1 cellular context compared by ENCODE assay signal in the genomic region with DNA sequence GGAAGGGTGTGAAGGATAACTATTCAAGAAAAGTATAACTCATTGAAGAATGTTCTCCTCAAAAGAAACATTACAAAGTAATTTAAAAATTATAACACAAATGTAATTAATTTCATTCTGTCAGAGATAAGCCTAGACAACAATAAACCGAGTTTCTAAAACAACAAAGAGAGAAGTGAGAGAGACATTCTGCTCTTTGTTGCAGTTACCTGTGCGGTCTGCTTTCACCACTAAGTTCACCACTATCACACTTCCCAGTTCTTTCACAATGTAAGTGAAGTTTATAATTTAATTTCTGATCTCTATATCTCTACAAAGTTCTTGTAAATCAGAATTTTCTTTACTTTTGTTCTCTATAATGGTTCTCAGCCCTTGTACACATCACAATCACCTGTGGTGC.
TF ChIP-seq lines count a peak whose summit lies in the region.

No MANE protein-coding gene starts in this region.

TF ChIP-seq in K562, 482 proteins besides CTCF, POLR2A, EP300 and RAD21 (continued from another document):
- TF ChIP-seq, protein P1, sequence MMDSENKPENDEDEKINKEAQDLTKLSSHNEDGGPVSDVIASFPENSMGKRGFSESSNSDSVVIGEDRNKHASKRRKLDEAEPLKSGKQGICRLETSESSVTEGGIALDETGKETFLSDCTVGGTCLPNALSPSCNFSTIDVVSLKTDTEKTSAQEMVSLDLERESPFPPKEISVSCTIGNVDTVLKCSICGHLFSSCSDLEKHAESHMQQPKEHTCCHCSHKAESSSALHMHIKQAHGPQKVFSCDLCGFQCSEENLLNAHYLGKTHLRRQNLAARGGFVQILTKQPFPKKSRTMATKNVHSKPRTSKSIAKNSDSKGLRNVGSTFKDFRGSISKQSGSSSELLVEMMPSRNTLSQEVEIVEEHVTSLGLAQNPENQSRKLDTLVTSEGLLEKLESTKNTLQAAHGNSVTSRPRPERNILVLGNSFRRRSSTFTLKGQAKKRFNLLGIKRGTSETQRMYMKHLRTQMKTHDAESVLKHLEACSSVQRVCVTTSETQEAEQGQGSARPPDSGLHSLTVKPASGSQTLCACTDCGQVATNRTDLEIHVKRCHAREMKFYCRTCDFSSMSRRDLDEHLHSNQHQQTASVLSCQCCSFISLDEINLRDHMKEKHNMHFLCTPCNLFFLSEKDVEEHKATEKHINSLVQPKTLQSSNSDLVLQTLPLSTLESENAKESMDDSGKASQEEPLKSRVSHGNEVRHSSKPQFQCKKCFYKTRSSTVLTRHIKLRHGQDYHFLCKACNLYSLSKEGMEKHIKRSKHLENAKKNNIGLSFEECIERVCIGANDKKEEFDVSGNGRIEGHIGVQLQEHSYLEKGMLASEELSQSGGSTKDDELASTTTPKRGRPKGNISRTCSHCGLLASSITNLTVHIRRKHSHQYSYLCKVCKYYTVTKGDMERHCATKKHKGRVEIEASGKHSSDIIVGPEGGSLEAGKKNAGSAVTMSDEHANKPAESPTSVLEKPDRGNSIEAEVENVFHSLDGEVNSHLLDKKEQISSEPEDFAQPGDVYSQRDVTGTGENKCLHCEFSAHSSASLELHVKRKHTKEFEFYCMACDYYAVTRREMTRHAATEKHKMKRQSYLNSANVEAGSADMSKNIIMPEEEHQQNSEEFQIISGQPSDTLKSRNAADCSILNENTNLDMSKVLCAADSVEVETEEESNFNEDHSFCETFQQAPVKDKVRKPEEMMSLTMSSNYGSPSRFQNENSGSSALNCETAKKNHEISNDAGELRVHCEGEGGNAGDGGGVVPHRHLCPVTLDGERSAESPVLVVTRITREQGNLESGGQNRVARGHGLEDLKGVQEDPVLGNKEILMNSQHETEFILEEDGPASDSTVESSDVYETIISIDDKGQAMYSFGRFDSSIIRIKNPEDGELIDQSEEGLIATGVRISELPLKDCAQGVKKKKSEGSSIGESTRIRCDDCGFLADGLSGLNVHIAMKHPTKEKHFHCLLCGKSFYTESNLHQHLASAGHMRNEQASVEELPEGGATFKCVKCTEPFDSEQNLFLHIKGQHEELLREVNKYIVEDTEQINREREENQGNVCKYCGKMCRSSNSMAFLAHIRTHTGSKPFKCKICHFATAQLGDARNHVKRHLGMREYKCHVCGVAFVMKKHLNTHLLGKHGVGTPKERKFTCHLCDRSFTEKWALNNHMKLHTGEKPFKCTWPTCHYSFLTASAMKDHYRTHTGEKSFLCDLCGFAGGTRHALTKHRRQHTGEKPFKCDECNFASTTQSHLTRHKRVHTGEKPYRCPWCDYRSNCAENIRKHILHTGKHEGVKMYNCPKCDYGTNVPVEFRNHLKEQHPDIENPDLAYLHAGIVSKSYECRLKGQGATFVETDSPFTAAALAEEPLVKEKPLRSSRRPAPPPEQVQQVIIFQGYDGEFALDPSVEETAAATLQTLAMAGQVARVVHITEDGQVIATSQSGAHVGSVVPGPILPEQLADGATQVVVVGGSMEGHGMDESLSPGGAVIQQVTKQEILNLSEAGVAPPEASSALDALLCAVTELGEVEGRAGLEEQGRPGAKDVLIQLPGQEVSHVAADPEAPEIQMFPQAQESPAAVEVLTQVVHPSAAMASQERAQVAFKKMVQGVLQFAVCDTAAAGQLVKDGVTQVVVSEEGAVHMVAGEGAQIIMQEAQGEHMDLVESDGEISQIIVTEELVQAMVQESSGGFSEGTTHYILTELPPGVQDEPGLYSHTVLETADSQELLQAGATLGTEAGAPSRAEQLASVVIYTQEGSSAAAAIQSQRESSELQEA (IDR thresholded peaks at IDR 0.05; ENCODE audit: low read depth): no peak
- TF ChIP-seq, protein P2, sequence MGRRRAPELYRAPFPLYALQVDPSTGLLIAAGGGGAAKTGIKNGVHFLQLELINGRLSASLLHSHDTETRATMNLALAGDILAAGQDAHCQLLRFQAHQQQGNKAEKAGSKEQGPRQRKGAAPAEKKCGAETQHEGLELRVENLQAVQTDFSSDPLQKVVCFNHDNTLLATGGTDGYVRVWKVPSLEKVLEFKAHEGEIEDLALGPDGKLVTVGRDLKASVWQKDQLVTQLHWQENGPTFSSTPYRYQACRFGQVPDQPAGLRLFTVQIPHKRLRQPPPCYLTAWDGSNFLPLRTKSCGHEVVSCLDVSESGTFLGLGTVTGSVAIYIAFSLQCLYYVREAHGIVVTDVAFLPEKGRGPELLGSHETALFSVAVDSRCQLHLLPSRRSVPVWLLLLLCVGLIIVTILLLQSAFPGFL (CRISPR knock-in tag; IDR thresholded peaks at IDR 0.05): no peak
- TF ChIP-seq SAFB (IDR thresholded peaks at IDR 0.05; ENCODE audit: borderline replicate concordance, low read depth, low read length) (no peak), BRD9 (IDR thresholded peaks at IDR 0.05; ENCODE audit: low read depth, partially characterized antibody) (no peak)
- TF ChIP-seq, protein P3, sequence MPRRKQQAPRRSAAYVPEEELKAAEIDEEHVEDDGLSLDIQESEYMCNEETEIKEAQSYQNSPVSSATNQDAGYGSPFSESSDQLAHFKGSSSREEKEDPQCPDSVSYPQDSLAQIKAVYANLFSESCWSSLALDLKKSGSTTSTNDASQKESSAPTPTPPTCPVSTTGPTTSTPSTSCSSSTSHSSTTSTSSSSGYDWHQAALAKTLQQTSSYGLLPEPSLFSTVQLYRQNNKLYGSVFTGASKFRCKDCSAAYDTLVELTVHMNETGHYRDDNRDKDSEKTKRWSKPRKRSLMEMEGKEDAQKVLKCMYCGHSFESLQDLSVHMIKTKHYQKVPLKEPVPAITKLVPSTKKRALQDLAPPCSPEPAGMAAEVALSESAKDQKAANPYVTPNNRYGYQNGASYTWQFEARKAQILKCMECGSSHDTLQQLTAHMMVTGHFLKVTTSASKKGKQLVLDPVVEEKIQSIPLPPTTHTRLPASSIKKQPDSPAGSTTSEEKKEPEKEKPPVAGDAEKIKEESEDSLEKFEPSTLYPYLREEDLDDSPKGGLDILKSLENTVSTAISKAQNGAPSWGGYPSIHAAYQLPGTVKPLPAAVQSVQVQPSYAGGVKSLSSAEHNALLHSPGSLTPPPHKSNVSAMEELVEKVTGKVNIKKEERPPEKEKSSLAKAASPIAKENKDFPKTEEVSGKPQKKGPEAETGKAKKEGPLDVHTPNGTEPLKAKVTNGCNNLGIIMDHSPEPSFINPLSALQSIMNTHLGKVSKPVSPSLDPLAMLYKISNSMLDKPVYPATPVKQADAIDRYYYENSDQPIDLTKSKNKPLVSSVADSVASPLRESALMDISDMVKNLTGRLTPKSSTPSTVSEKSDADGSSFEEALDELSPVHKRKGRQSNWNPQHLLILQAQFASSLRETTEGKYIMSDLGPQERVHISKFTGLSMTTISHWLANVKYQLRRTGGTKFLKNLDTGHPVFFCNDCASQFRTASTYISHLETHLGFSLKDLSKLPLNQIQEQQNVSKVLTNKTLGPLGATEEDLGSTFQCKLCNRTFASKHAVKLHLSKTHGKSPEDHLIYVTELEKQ (CRISPR knock-in tag; IDR thresholded peaks at IDR 0.05): no peak
- TF ChIP-seq, protein P4, sequence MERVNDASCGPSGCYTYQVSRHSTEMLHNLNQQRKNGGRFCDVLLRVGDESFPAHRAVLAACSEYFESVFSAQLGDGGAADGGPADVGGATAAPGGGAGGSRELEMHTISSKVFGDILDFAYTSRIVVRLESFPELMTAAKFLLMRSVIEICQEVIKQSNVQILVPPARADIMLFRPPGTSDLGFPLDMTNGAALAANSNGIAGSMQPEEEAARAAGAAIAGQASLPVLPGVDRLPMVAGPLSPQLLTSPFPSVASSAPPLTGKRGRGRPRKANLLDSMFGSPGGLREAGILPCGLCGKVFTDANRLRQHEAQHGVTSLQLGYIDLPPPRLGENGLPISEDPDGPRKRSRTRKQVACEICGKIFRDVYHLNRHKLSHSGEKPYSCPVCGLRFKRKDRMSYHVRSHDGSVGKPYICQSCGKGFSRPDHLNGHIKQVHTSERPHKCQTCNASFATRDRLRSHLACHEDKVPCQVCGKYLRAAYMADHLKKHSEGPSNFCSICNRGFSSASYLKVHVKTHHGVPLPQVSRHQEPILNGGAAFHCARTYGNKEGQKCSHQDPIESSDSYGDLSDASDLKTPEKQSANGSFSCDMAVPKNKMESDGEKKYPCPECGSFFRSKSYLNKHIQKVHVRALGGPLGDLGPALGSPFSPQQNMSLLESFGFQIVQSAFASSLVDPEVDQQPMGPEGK (CRISPR knock-in tag; IDR thresholded peaks at IDR 0.05; ENCODE audit: borderline replicate concordance): no peak
